10 cellular contexts compared by ENCODE assay signal in the genomic region with DNA sequence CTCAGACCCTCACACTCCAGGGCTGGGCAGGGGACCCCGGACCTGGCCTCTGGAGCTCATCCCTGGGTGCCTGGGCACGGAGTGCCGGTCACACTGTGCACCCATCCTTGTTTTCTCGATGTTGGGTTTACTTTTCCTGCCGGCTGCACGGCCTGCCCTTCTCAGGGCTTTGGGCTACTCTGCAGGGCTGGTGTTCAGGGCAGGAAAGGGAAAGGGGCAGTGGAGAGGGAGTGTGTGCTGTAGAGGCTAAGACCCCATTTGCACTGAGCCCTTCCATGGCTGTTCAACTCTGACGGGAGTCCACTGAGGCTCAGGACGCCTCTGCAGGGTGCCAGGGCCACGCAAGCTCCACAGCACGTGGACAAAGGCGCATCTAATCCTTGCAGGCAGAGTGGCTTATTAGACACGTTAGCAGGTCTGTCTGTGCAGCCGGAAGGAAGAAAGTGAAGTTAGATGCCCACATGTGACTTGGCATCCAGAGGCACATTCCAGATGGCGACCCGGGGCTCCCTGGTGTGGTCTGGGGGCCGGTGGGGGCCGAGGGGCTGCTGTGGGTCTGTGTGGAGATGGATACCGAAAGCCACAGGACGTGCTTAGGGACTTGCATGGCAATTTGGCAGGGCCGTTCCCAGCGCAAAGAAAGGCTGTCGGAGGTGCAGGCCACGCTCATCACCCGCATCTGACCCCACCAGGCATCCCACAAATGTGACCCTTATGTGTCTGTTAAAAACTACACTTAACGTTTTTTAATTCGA. TPM values are rescaled to one million over a fixed set of nuclear protein-coding genes. Genes with fewer than 3 reads are reported as not detected.
DNase-seq lines count a peak whose midpoint lies in the region; TF ChIP-seq lines count a peak whose summit lies in the region.
"Had no signal": no experiment of that assay in that cellular context is flagged by ENCODE, and none has a peak within 500 bp of the region (broad histone marks: within the 10 kb centered on the region; RNA-seq: fewer than 3 reads in every experiment).

No MANE protein-coding gene starts in this region.

- H2AFZ ChIP-seq in MM.1S (ENCODE audit: low read length): no peak overlapping the region

- H3K4me2 ChIP-seq in MM.1S (ENCODE audit: low read depth, low read length): peak overlapping the region; percentile 19; the same call in 1 of the 2 replicates

- TF ChIP-seq CTCF in MM.1S (IDR thresholded peaks at IDR 0.05; ENCODE audit: low read length) (no peak), testis (IDR thresholded peaks at IDR 0.05) (no peak)

- intact Hi-C loops in testis (cut with DNase I; ENCODE audit: low total_unique reads): loop anchor here (5.0 kb wide), 1 partner anchor 146 kb away; no protein-coding TSS in a partner anchor

- H3F3A ChIP-seq in MM.1S (ENCODE audit: insufficient read depth, low read length): no peaks in the 10 kb centered on the region

- H3K27ac ChIP-seq in MM.1S (ENCODE audit: low read length) (no peak overlapping the region), mucosa of rectum (ENCODE audit: low read depth in 2 of 2, low read length in 2 of 2) (peak overlapping the region; percentile 57 to 70), testis (peak overlapping the region; percentile 23 to 86)
- no peak overlapping the region for H3K27ac ChIP-seq in effector memory CD4-positive, alpha-beta T cell (ENCODE audit: insufficient read depth, low read length, poor library complexity, severe bottlenecking)
- H3K27ac ChIP-seq: cardiac muscle cell had no signal

- DNase-seq in MM.1S: no peak
- no peak for DNase-seq in effector memory CD4-positive, alpha-beta T cell
- DNase-seq in testis: no peak
- no peak for DNase-seq in mesenteric fat pad (ENCODE audit: low spot score)
- no peak for DNase-seq in NCI-H2227 (lab: John Stamatoyannopoulos, UW; ENCODE audit: unreplicated experiment)
- no peak for DNase-seq in mucosa of gallbladder (ENCODE audit: low spot score)
- no peak for DNase-seq in NCI-H345 treated with DMSO at 0.1 percent for 48 hours (lab: John Stamatoyannopoulos, UW; ENCODE audit: unreplicated experiment)
- DNase-seq: NCI-H524 treated with DMSO at 0.1 percent for 48 hours had no signal

- no peaks in the 10 kb centered on the region for H3K79me2 ChIP-seq in MM.1S (ENCODE audit: low read length)

- H3K4me1 ChIP-seq in MM.1S (ENCODE audit: low read length) (no peaks in the 10 kb centered on the region), mucosa of rectum (ENCODE audit: control insufficient read depth in 2 of 2, insufficient read depth in 2 of 2, low read length in 2 of 2) (peaks cover 0 to 7% of the 10 kb centered on the region in 2 donors), testis (peaks cover 21% of the 10 kb centered on the region)
- peaks cover 5% of the 10 kb centered on the region for H3K4me1 ChIP-seq in effector memory CD4-positive, alpha-beta T cell (ENCODE audit: control insufficient read depth, insufficient read depth, low read length, poor library complexity, severe bottlenecking)

- no peaks in the 10 kb centered on the region for H3K9me2 ChIP-seq in MM.1S (replicated peaks; ENCODE audit: insufficient read depth, low read length)

- no peaks in the 10 kb centered on the region for H3K36me3 ChIP-seq in MM.1S (replicated peaks; ENCODE audit: insufficient read depth, low read length)
- no peaks in the 10 kb centered on the region for H3K36me3 ChIP-seq in effector memory CD4-positive, alpha-beta T cell (ENCODE audit: control insufficient read depth, insufficient read depth, low read length)
- H3K36me3 ChIP-seq in mucosa of rectum (ENCODE audit: control insufficient read depth in 2 of 2, insufficient read depth in 2 of 2, low read length in 2 of 2): no peaks in the 10 kb centered on the region
- H3K36me3 ChIP-seq in testis (ENCODE audit: low read depth, missing control alignments): no peaks in the 10 kb centered on the region
- H3K36me3 ChIP-seq: cardiac muscle cell had no signal

- H3K9ac ChIP-seq in MM.1S (ENCODE audit: low read length): no peak overlapping the region
- peak overlapping the region in 1 of 2 donors; percentile 37 for H3K9ac ChIP-seq in mucosa of rectum (ENCODE audit: low read depth in 1 of 2, low read length in 2 of 2)

- H3K27me3 ChIP-seq in MM.1S (replicated peaks; ENCODE audit: insufficient read depth, low read length): peaks cover 71% of the 10 kb centered on the region
- peaks cover 5% of the 10 kb centered on the region for H3K27me3 ChIP-seq in effector memory CD4-positive, alpha-beta T cell (replicated peaks; ENCODE audit: control insufficient read depth, insufficient read depth, low read length, poor library complexity, severe bottlenecking)
- H3K27me3 ChIP-seq in mucosa of rectum (ENCODE audit: control insufficient read depth in 2 of 2, insufficient read depth in 2 of 2, low read length in 2 of 2): no peaks in the 10 kb centered on the region
- H3K27me3 ChIP-seq in testis: no peaks in the 10 kb centered on the region
- H3K27me3 ChIP-seq: cardiac muscle cell had no signal

- WGBS in testis, 2 donors: 26 to 33% methylated on average over 21 to 26 of the region's 26 CpGs

- no peak for TF ChIP-seq POLR2A in testis (IDR thresholded peaks at IDR 0.05)

- no peak overlapping the region for H3K4me3 ChIP-seq in MM.1S (ENCODE audit: low read length)
- peak overlapping the region; percentile 43 for H3K4me3 ChIP-seq in effector memory CD4-positive, alpha-beta T cell (ENCODE audit: insufficient read depth, low read depth, low read length, poor library complexity, severe bottlenecking)
- H3K4me3 ChIP-seq in mucosa of rectum (ENCODE audit: low read length in 2 of 2): peak overlapping the region; percentile 44 to 53
- peak overlapping the region in 1 of 2 donors; percentile 29 for H3K4me3 ChIP-seq in testis
- H3K4me3 ChIP-seq: cardiac muscle cell had no signal

- H4K20me1 ChIP-seq in MM.1S (ENCODE audit: insufficient read depth, low read length): no peaks in the 10 kb centered on the region

- H3K9me3 ChIP-seq in MM.1S (replicated peaks; ENCODE audit: insufficient read depth, low read length): no peaks in the 10 kb centered on the region
- no peaks in the 10 kb centered on the region for H3K9me3 ChIP-seq in effector memory CD4-positive, alpha-beta T cell (ENCODE audit: control insufficient read depth, low read length)
- H3K9me3 ChIP-seq in mucosa of rectum (ENCODE audit: control insufficient read depth in 2 of 2, low read length in 2 of 2): no peaks in the 10 kb centered on the region
- H3K9me3 ChIP-seq in testis: no peaks in the 10 kb centered on the region

RNA-seq across cellular contexts. Expression of a gene that starts 33.6 kb away (rescaled TPM):
- total RNA-seq in testis: 100 to 1,000 TPM; 111 to 165 TPM
- polyA plus RNA-seq in testis (ENCODE audit: insufficient read depth, low read depth, low replicate concordance): 53.2 TPM
- total RNA-seq in mesenteric fat pad: 79.8 TPM
- 172 TPM for total RNA-seq in mucosa of gallbladder

Comparison
In these comparisons a context has a peak if more than half of its experiments do, and no peak if none do; other contexts are left out.
1. H3K27ac ChIP-seq: peak in mucosa of rectum (2 of 2) and testis (2 of 2); none in MM.1S (single experiment) and effector memory CD4-positive, alpha-beta T cell (single experiment).